ENCODE assay signal across 8 cellular contexts in genomic region chr10:97572214-97572989, GRCh38. TPM values are rescaled to one million over a fixed set of nuclear protein-coding genes. Genes with fewer than 3 reads are reported as not detected.
DNase-seq lines count a peak whose midpoint lies in the region; ATAC-seq, FAIRE-seq and TF ChIP-seq lines count a peak whose summit lies in the region.

TSS of gene ANKRD2 (plus strand) at chr10:97572779. CDS start at chr10:97572789, 10 bp downstream.

- peak within 1 kb of the TSS in 2 of 7 donors; percentile 26 to 66 for H3K27ac Mint-ChIP-seq in CD14-positive monocyte

- H3K9me3 Mint-ChIP-seq in CD14-positive monocyte = no peaks in the 10 kb centered on the region

- H3K4me1 Mint-ChIP-seq in CD14-positive monocyte = no peaks in the 10 kb centered on the region

- H3K4me3 ChIP-seq in NB4 (ENCODE audit: low read depth, low read length) (no peak within 1 kb of the TSS), WERI-Rb-1 (ENCODE audit: low read depth, low read length) (no peak within 1 kb of the TSS), kidney (ENCODE audit: low read length in 2 of 2) (no peak within 1 kb of the TSS)

- DNase-seq in CD14-positive monocyte (ENCODE audit: low spot score) (peak; percentile 68), NB4 (ENCODE audit: low read depth) (peak; percentile 82), WERI-Rb-1 (peak; percentile 77), caudate nucleus (lab: John Stamatoyannopoulos, UW) (peak in 57 of 61 donors; percentile 17 to 88 (median 58)), kidney (peak; percentile 92)
- peak; percentile 30 to 45 for DNase-seq in stimulated activated CD4-positive, alpha-beta T cell treated with anti-CD3 and anti-CD28 coated beads, Interleukin-1b, Interleukin-23, amount 100 ng/mL, for 4 hours (ENCODE audit: low read depth in 2 of 2)

- no peaks in the 10 kb centered on the region for H3K27me3 ChIP-seq in WERI-Rb-1 (ENCODE audit: insufficient read depth, low read depth, severe bottlenecking)

- peaks cover 27 to 39% of the 10 kb centered on the region in 2 donors for H3K36me3 Mint-ChIP-seq in CD14-positive monocyte

- peaks cover 0 to 3% (median under 1%) of the 10 kb centered on the region in 3 donors for H3K27me3 Mint-ChIP-seq in CD14-positive monocyte (ENCODE audit: low read depth in 3 of 3)

- TF ChIP-seq CTCF in CD14-positive monocyte (IDR thresholded peaks at IDR 0.05) (peak; percentile 83), NB4 (IDR thresholded peaks at IDR 0.05; ENCODE audit: low read depth, low read length) (peak; percentile 99), WERI-Rb-1 (IDR thresholded peaks at IDR 0.05; ENCODE audit: low read depth, low read length) (peak; percentile 99), kidney (IDR thresholded peaks at IDR 0.05; ENCODE audit: borderline replicate concordance, extremely low read depth, insufficient read depth) (peak; percentile 86)

- peak within 1 kb of the TSS; percentile 32; the same call in 1 of the 2 replicates for H3K27ac ChIP-seq in WERI-Rb-1
- H3K27ac ChIP-seq in caudate nucleus (ENCODE audit: low read depth, low read length) = peak within 1 kb of the TSS; percentile 89
- peak within 1 kb of the TSS; percentile 73 to 79 for H3K27ac ChIP-seq in kidney (ENCODE audit: low read depth in 2 of 2, low read length in 2 of 2)

- TF ChIP-seq POLR2A in NB4 (IDR thresholded peaks at IDR 0.05; ENCODE audit: extremely low read depth, insufficient read length) = no peak

- no peak for FAIRE-seq in kidney (lab: Jason Lieb, UNC)

- H3K36me3 ChIP-seq in WERI-Rb-1 (no peaks in the 10 kb centered on the region), kidney (ENCODE audit: control insufficient read depth in 1 of 2, insufficient read depth in 2 of 2, low read length in 2 of 2) (peaks cover 0 to 3% of the 10 kb centered on the region in 2 donors)

- no peaks in the 10 kb centered on the region for H3K9me3 ChIP-seq in WERI-Rb-1 (ENCODE audit: severe bottlenecking)
- H3K9me3 ChIP-seq in kidney (ENCODE audit: control insufficient read depth in 1 of 2, low read length in 2 of 2) = no peaks in the 10 kb centered on the region

- ATAC-seq in GM19351 (IDR thresholded peaks at IDR 0.05; ENCODE audit: unreplicated experiment) (peak; percentile 77), HG02973 (IDR thresholded peaks at IDR 0.05; ENCODE audit: unreplicated experiment) (no peak)

- intact Hi-C loops in CD14-positive monocyte (cut with micrococcal nuclease) = loop anchor here in 1 of 2 donors (10.0 kb wide), 2 partner anchors 92 to 162 kb away; partner anchors contain the start of gene ZFYVE27
- intact Hi-C loops in kidney (cut with DNase I) = no loop called here

- H3K4me3 Mint-ChIP-seq in CD14-positive monocyte = no peak within 1 kb of the TSS

- peak within 1 kb of the TSS in 1 of 2 donors; percentile 57 for H3K9ac ChIP-seq in kidney (ENCODE audit: low read length in 2 of 2)

- peaks cover 14 to 19% of the 10 kb centered on the region in 2 donors for H3K4me1 ChIP-seq in kidney (ENCODE audit: control insufficient read depth in 1 of 2, insufficient read depth in 1 of 2, low read depth in 1 of 2, low read length in 2 of 2)

RNA-seq across cellular contexts. Expression of gene ANKRD2, which starts in this region (rescaled TPM):
- polyA plus RNA-seq in CD14-positive monocyte (not detected), kidney (ENCODE audit: insufficient read depth, low read depth, low replicate concordance) (10.0 TPM)
- 3.6 TPM for total RNA-seq in kidney

Comparison
In these comparisons a context has a peak if more than half of its experiments do, and no peak if none do; other contexts are left out.
1. RNA of gene ANKRD2 (polyA plus RNA-seq): 10.0 TPM in kidney (single experiment); not detected in CD14-positive monocyte; every median in the first group is over 10 times any median in the second.
2. Peak in DNase-seq in CD14-positive monocyte; RNA of the gene not detected or under 1 TPM.
3. DNase-seq: peak in every context shown above with its lines; median percentile 92 in kidney; 82 in NB4; 77 in WERI-Rb-1; 68 in CD14-positive monocyte; 58 in caudate nucleus; 38 in stimulated activated CD4-positive, alpha-beta T cell treated with anti-CD3 and anti-CD28 coated beads, Interleukin-1b, Interleukin-23, amount 100 ng/mL, for 4 hours.
4. H3K27ac ChIP-seq: peak in every context shown above with its lines; median percentile 89 in caudate nucleus; 76 in kidney; 32 in WERI-Rb-1.
5. Peak in every context shown above with its lines, with median percentiles within 50 percentile points of each other: CTCF ChIP-seq.